ENCODE assay signal across 8 cellular contexts in the genomic region with DNA sequence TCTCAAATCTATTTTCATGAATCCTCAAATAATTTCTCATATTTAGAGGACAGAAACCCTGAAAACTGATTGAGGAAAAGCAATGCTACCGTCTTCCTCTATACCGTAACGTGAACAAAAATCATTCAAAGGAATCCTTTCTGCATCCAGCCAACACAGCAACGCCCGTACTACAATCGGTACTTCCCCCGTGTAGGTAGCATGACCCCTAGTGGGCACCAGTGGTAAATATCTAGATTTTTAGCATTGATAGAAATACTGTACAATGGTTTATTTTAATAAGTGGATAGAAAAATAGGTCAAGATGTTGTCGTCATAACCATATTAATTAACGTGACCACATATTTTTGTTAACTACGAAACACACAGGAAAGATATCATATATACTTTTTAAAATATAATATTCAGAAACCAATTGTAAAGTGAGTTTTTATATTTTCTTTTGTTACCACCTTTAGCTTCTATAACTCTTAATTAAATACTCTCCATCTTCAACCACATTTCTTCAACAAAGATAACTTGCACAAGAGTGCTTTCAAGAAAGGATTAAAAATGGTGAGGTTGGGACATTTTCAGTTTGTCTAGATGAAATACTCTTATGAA.
DNase-seq lines count a peak whose midpoint lies in the region; ATAC-seq and TF ChIP-seq lines count a peak whose summit lies in the region.

No MANE protein-coding gene starts in this region.

- no peak overlapping the region for H3K27ac Mint-ChIP-seq in activated CD4-positive, alpha-beta T cell treated with anti-CD3 and anti-CD28 coated beads, Interleukin-2, amount 10 ng/mL, durations not matched to agents 7 days and 5 days

- CTCF ChIA-PET in activated CD4-positive, alpha-beta T cell treated with anti-CD3 and anti-CD28 coated beads, Interleukin-2, amount 10 ng/mL, durations not matched to agents 7 days and 5 days (lab: Charles Lee), result interaction anchor here (0.6 kb wide), 1 partner anchor 1810 kb away, joined by 3 read pairs; no protein-coding TSS in a partner anchor

- peak; percentile 83 for ATAC-seq in GM18498 (IDR thresholded peaks at IDR 0.05; ENCODE audit: unreplicated experiment)
- ATAC-seq in HG02763 (IDR thresholded peaks at IDR 0.05; ENCODE audit: unreplicated experiment), result peak; percentile 71

- H3K4me3 ChIP-seq in BE2C (ENCODE audit: low read depth, low read length), result no peak overlapping the region
- no peak overlapping the region for H3K4me3 ChIP-seq in left ventricle myocardium inferior

- DNase-seq in BE2C (peak; percentile 25), NCI-H1694 treated with DMSO at 0.1 percent for 48 hours (lab: John Stamatoyannopoulos, UW) (peak; percentile 17), left ventricle myocardium inferior (no peak), HPDE6-E6E7 (ENCODE audit: extremely low spot score) (no peak)
- peak; percentile 35 for DNase-seq in activated CD4-positive, alpha-beta T cell treated with anti-CD3 and anti-CD28 coated beads, Interleukin-2, amount 10 ng/mL, durations not matched to agents 7 days and 5 days
- peak; percentile 1 for DNase-seq in stimulated activated CD8-positive, alpha-beta memory T cell treated with anti-CD3 and anti-CD28 coated beads, Interleukin-4, amount 100 ng/mL, for 24 hours (ENCODE audit: low read depth)

- H3K4me1 ChIP-seq in BE2C, result no peaks in the 10 kb centered on the region
- H3K4me1 ChIP-seq in left ventricle myocardium inferior, result no peaks in the 10 kb centered on the region

- POLR2A ChIA-PET in activated CD4-positive, alpha-beta T cell treated with anti-CD3 and anti-CD28 coated beads, Interleukin-2, amount 10 ng/mL, durations not matched to agents 7 days and 5 days (lab: Charles Lee), result no interaction called here

- no peak overlapping the region for H3K27ac ChIP-seq in left ventricle myocardium inferior (replicated peaks)

- H3K27me3 ChIP-seq in BE2C, result no peaks in the 10 kb centered on the region
- no peaks in the 10 kb centered on the region for H3K27me3 ChIP-seq in left ventricle myocardium inferior (ENCODE audit: low read depth)

- no peaks in the 10 kb centered on the region for H3K9me3 Mint-ChIP-seq in activated CD4-positive, alpha-beta T cell treated with anti-CD3 and anti-CD28 coated beads, Interleukin-2, amount 10 ng/mL, durations not matched to agents 7 days and 5 days

- peaks cover 15% of the 10 kb centered on the region for H3K27me3 Mint-ChIP-seq in activated CD4-positive, alpha-beta T cell treated with anti-CD3 and anti-CD28 coated beads, Interleukin-2, amount 10 ng/mL, durations not matched to agents 7 days and 5 days

- TF ChIP-seq CTCF in BE2C (IDR thresholded peaks at IDR 0.05; ENCODE audit: low read depth, low read length) (peak; percentile 55), left ventricle myocardium inferior (IDR thresholded peaks at IDR 0.05; ENCODE audit: borderline replicate concordance) (peak; percentile 76)

- H3K4me1 Mint-ChIP-seq in activated CD4-positive, alpha-beta T cell treated with anti-CD3 and anti-CD28 coated beads, Interleukin-2, amount 10 ng/mL, durations not matched to agents 7 days and 5 days, result no peaks in the 10 kb centered on the region

- H3K4me3 Mint-ChIP-seq in activated CD4-positive, alpha-beta T cell treated with anti-CD3 and anti-CD28 coated beads, Interleukin-2, amount 10 ng/mL, durations not matched to agents 7 days and 5 days, result no peak overlapping the region

- intact Hi-C loops in left ventricle myocardium inferior (cut with micrococcal nuclease), result loop anchor here (5.0 kb wide), 1 partner anchor 1019 kb away; no protein-coding TSS in a partner anchor

- no peaks in the 10 kb centered on the region for H3K36me3 Mint-ChIP-seq in activated CD4-positive, alpha-beta T cell treated with anti-CD3 and anti-CD28 coated beads, Interleukin-2, amount 10 ng/mL, durations not matched to agents 7 days and 5 days (ENCODE audit: low read depth)

- no peaks in the 10 kb centered on the region for H3K36me3 ChIP-seq in BE2C
- H3K36me3 ChIP-seq in left ventricle myocardium inferior, result no peaks in the 10 kb centered on the region

- H3K9me3 ChIP-seq in BE2C (no peaks in the 10 kb centered on the region), left ventricle myocardium inferior (replicated peaks) (peaks cover 8% of the 10 kb centered on the region)

Comparison
In these comparisons a context has a peak if more than half of its experiments do, and no peak if none do; other contexts are left out.
1. DNase-seq: peak in BE2C (single experiment), NCI-H1694 treated with DMSO at 0.1 percent for 48 hours (single experiment), activated CD4-positive, alpha-beta T cell treated with anti-CD3 and anti-CD28 coated beads, Interleukin-2, amount 10 ng/mL, durations not matched to agents 7 days and 5 days (single experiment) and stimulated activated CD8-positive, alpha-beta memory T cell treated with anti-CD3 and anti-CD28 coated beads, Interleukin-4, amount 100 ng/mL, for 24 hours (single experiment); none in left ventricle myocardium inferior (single experiment) and HPDE6-E6E7 (single experiment).